In genomic region chr4:128869801-128870509, GRCh38 we compare ENCODE assay signal across 21 cellular contexts.
DNase-seq lines count a peak whose midpoint lies in the region; TF ChIP-seq lines count a peak whose summit lies in the region.
"Had no signal": no experiment of that assay in that cellular context is flagged by ENCODE, and none has a peak within 500 bp of the region (broad histone marks: within the 10 kb centered on the region; RNA-seq: fewer than 3 reads in every experiment).

No MANE protein-coding gene starts in this region.

- TF ChIP-seq POLR2A in lower leg skin (IDR thresholded peaks at IDR 0.05): no peak

- H3K27ac Mint-ChIP-seq in activated T-cell treated with anti-CD3 and anti-CD28 coated beads, Interleukin-2, amount 50 U/mL, for 24 hours: peak overlapping the region; percentile 85
- peak overlapping the region; percentile 34; the same call in 1 of the 2 replicates for H3K27ac Mint-ChIP-seq in HFFc6
- peak overlapping the region; percentile 57 for H3K27ac Mint-ChIP-seq in activated naive CD8-positive, alpha-beta T cell treated with anti-CD3 and anti-CD28 coated beads for 36 hours
- peak overlapping the region; percentile 78 for H3K27ac Mint-ChIP-seq in nephron progenitor cell
- H3K27ac Mint-ChIP-seq: memory B cell had no signal

- no peak for DNase-seq in activated T-cell treated with anti-CD3 and anti-CD28 coated beads, Interleukin-2, amount 50 U/mL, for 24 hours
- no peak for DNase-seq in activated T-cell treated with anti-CD3 and anti-CD28 coated beads for 4 hours
- no peak for DNase-seq in HFFc6
- no peak for DNase-seq in activated naive CD8-positive, alpha-beta T cell treated with anti-CD3 and anti-CD28 coated beads for 36 hours
- no peak for DNase-seq in nephron progenitor cell
- no peak for DNase-seq in lower leg skin (ENCODE audit: low spot score in 2 of 2)
- DNase-seq in NCI-H510A (lab: John Stamatoyannopoulos, UW): no peak
- no peak for DNase-seq in UCSD-AML1 (lab: John Stamatoyannopoulos, UW; ENCODE audit: unreplicated experiment)
- DNase-seq: ACHN; activated gamma-delta T cell; DMS 273 treated with DMSO at 0.1 percent for 48 hours; effector CD4-positive, alpha-beta T cell; GF-D8; NCI-H1417 treated with DMSO at 0.1 percent for 48 hours; NCI-H2171; posterior cingulate gyrus had no signal

- H3K36me3 Mint-ChIP-seq in activated T-cell treated with anti-CD3 and anti-CD28 coated beads, Interleukin-2, amount 50 U/mL, for 24 hours (ENCODE audit: low read depth): peaks cover 98% of the 10 kb centered on the region
- H3K36me3 Mint-ChIP-seq in HFFc6 (ENCODE audit: low read depth) (peaks cover 70% of the 10 kb centered on the region), nephron progenitor cell (ENCODE audit: low read depth) (peaks cover 79% of the 10 kb centered on the region)
- peaks cover 27% of the 10 kb centered on the region for H3K36me3 Mint-ChIP-seq in activated naive CD8-positive, alpha-beta T cell treated with anti-CD3 and anti-CD28 coated beads for 36 hours

- 76 to 88% methylated on average over 2 of the region's 2 CpGs for WGBS in lower leg skin, 2 donors

- intact Hi-C loops in lower leg skin (cut with DNase I; ENCODE audit: low total_unique reads): no loop called here

- H3K4me3 ChIP-seq in lower leg skin (ENCODE audit: low read depth, poor library complexity, severe bottlenecking): no peak overlapping the region
- H3K4me3 ChIP-seq: BLaER1 treated with 17β-estradiol and CSF1 and Interleukin-3, amounts not matched to agents 10 nM and 100 nM; esophagus muscularis mucosa; gastroesophageal sphincter; thoracic aorta had no signal

- no peak for TF ChIP-seq CTCF in HFFc6 (IDR thresholded peaks at IDR 0.05)
- no peak for TF ChIP-seq CTCF in nephron progenitor cell (IDR thresholded peaks at IDR 0.05)
- TF ChIP-seq CTCF in lower leg skin (IDR thresholded peaks at IDR 0.05): no peak

- H3K4me3 Mint-ChIP-seq in activated T-cell treated with anti-CD3 and anti-CD28 coated beads, Interleukin-2, amount 50 U/mL, for 24 hours: no peak overlapping the region
- H3K4me3 Mint-ChIP-seq in HFFc6: no peak overlapping the region; the same call in 1 of the 2 replicates
- no peak overlapping the region for H3K4me3 Mint-ChIP-seq in activated naive CD8-positive, alpha-beta T cell treated with anti-CD3 and anti-CD28 coated beads for 36 hours
- no peak overlapping the region for H3K4me3 Mint-ChIP-seq in nephron progenitor cell
- H3K4me3 Mint-ChIP-seq: memory B cell had no signal

- H3K9me3 Mint-ChIP-seq in activated T-cell treated with anti-CD3 and anti-CD28 coated beads, Interleukin-2, amount 50 U/mL, for 24 hours: no peaks in the 10 kb centered on the region
- H3K9me3 Mint-ChIP-seq in HFFc6: no peaks in the 10 kb centered on the region
- no peaks in the 10 kb centered on the region for H3K9me3 Mint-ChIP-seq in activated naive CD8-positive, alpha-beta T cell treated with anti-CD3 and anti-CD28 coated beads for 36 hours
- H3K9me3 Mint-ChIP-seq in nephron progenitor cell: no peaks in the 10 kb centered on the region
- H3K9me3 Mint-ChIP-seq: memory B cell had no signal

- no peaks in the 10 kb centered on the region for H3K27me3 Mint-ChIP-seq in activated T-cell treated with anti-CD3 and anti-CD28 coated beads, Interleukin-2, amount 50 U/mL, for 24 hours
- peaks cover 3% of the 10 kb centered on the region for H3K27me3 Mint-ChIP-seq in HFFc6 (ENCODE audit: insufficient read depth)
- no peaks in the 10 kb centered on the region for H3K27me3 Mint-ChIP-seq in activated naive CD8-positive, alpha-beta T cell treated with anti-CD3 and anti-CD28 coated beads for 36 hours
- H3K27me3 Mint-ChIP-seq in nephron progenitor cell (ENCODE audit: low read depth, poor library complexity): no peaks in the 10 kb centered on the region
- H3K27me3 Mint-ChIP-seq: memory B cell had no signal

- peaks cover 21% of the 10 kb centered on the region for H3K4me1 Mint-ChIP-seq in activated T-cell treated with anti-CD3 and anti-CD28 coated beads, Interleukin-2, amount 50 U/mL, for 24 hours (ENCODE audit: low read depth)
- peaks cover 58% of the 10 kb centered on the region for H3K4me1 Mint-ChIP-seq in HFFc6 (ENCODE audit: low read depth)
- H3K4me1 Mint-ChIP-seq in activated naive CD8-positive, alpha-beta T cell treated with anti-CD3 and anti-CD28 coated beads for 36 hours: peaks cover 4% of the 10 kb centered on the region
- peaks cover 21% of the 10 kb centered on the region for H3K4me1 Mint-ChIP-seq in nephron progenitor cell

Comparison
In these comparisons a context has a peak if more than half of its experiments do, and no peak if none do; other contexts are left out.
1. H3K27ac Mint-ChIP-seq: peak in every context shown above with its lines; median percentile 85 in activated T-cell treated with anti-CD3 and anti-CD28 coated beads, Interleukin-2, amount 50 U/mL, for 24 hours; 78 in nephron progenitor cell; 57 in activated naive CD8-positive, alpha-beta T cell treated with anti-CD3 and anti-CD28 coated beads for 36 hours; 34 in HFFc6.